Comparison of ENCODE assay signal across 2 cellular contexts in the genomic region with DNA sequence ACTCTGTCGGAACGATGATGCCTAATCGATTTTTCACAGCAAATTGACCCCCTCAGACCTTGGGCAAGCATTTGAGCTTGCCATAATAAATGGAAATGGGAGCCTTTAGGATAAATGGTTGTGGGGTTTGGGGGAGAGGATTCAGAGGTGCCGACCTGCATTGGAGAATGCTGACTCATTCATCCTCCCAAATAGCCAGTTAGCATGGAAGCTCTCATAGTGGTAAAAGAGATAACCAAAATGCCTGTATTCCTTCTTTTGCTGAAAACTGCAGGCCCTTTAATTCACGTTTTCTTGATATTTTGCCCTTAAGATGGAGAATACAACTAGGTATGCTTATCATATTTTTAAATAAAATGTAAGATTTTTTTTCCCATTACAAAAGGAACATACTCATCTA.
TF ChIP-seq lines count a peak whose summit lies in the region.

No MANE protein-coding gene starts in this region.

TF ChIP-seq in HCT116, 20 proteins besides CTCF, POLR2A, EP300 and RAD21 (continued from another document):
- TF ChIP-seq ZNF274 (IDR thresholded peaks at IDR 0.05; ENCODE audit: low read depth, low read length) (no peak), ZFX (IDR thresholded peaks at IDR 0.05) (no peak), ELF1 (IDR thresholded peaks at IDR 0.05; ENCODE audit: borderline replicate concordance, low read depth) (no peak), CBX3 (IDR thresholded peaks at IDR 0.05; ENCODE audit: low read depth) (no peak), EZH2phosphoT487 (IDR thresholded peaks at IDR 0.05; ENCODE audit: borderline replicate concordance) (no peak)
- TF ChIP-seq, protein P1, sequence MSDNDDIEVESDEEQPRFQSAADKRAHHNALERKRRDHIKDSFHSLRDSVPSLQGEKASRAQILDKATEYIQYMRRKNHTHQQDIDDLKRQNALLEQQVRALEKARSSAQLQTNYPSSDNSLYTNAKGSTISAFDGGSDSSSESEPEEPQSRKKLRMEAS (IDR thresholded peaks at IDR 0.05): no peak

TF ChIP-seq in H1, 55 proteins besides CTCF, POLR2A, EP300 and RAD21:
- TF ChIP-seq BACH1 (IDR thresholded peaks at IDR 0.05; ENCODE audit: low read length) (peak; percentile 60; the same call in 1 of the 2 replicates), MAFK (IDR thresholded peaks at IDR 0.05; ENCODE audit: low read depth, low read length) (peak; percentile 56)
- TF ChIP-seq, protein P2, sequence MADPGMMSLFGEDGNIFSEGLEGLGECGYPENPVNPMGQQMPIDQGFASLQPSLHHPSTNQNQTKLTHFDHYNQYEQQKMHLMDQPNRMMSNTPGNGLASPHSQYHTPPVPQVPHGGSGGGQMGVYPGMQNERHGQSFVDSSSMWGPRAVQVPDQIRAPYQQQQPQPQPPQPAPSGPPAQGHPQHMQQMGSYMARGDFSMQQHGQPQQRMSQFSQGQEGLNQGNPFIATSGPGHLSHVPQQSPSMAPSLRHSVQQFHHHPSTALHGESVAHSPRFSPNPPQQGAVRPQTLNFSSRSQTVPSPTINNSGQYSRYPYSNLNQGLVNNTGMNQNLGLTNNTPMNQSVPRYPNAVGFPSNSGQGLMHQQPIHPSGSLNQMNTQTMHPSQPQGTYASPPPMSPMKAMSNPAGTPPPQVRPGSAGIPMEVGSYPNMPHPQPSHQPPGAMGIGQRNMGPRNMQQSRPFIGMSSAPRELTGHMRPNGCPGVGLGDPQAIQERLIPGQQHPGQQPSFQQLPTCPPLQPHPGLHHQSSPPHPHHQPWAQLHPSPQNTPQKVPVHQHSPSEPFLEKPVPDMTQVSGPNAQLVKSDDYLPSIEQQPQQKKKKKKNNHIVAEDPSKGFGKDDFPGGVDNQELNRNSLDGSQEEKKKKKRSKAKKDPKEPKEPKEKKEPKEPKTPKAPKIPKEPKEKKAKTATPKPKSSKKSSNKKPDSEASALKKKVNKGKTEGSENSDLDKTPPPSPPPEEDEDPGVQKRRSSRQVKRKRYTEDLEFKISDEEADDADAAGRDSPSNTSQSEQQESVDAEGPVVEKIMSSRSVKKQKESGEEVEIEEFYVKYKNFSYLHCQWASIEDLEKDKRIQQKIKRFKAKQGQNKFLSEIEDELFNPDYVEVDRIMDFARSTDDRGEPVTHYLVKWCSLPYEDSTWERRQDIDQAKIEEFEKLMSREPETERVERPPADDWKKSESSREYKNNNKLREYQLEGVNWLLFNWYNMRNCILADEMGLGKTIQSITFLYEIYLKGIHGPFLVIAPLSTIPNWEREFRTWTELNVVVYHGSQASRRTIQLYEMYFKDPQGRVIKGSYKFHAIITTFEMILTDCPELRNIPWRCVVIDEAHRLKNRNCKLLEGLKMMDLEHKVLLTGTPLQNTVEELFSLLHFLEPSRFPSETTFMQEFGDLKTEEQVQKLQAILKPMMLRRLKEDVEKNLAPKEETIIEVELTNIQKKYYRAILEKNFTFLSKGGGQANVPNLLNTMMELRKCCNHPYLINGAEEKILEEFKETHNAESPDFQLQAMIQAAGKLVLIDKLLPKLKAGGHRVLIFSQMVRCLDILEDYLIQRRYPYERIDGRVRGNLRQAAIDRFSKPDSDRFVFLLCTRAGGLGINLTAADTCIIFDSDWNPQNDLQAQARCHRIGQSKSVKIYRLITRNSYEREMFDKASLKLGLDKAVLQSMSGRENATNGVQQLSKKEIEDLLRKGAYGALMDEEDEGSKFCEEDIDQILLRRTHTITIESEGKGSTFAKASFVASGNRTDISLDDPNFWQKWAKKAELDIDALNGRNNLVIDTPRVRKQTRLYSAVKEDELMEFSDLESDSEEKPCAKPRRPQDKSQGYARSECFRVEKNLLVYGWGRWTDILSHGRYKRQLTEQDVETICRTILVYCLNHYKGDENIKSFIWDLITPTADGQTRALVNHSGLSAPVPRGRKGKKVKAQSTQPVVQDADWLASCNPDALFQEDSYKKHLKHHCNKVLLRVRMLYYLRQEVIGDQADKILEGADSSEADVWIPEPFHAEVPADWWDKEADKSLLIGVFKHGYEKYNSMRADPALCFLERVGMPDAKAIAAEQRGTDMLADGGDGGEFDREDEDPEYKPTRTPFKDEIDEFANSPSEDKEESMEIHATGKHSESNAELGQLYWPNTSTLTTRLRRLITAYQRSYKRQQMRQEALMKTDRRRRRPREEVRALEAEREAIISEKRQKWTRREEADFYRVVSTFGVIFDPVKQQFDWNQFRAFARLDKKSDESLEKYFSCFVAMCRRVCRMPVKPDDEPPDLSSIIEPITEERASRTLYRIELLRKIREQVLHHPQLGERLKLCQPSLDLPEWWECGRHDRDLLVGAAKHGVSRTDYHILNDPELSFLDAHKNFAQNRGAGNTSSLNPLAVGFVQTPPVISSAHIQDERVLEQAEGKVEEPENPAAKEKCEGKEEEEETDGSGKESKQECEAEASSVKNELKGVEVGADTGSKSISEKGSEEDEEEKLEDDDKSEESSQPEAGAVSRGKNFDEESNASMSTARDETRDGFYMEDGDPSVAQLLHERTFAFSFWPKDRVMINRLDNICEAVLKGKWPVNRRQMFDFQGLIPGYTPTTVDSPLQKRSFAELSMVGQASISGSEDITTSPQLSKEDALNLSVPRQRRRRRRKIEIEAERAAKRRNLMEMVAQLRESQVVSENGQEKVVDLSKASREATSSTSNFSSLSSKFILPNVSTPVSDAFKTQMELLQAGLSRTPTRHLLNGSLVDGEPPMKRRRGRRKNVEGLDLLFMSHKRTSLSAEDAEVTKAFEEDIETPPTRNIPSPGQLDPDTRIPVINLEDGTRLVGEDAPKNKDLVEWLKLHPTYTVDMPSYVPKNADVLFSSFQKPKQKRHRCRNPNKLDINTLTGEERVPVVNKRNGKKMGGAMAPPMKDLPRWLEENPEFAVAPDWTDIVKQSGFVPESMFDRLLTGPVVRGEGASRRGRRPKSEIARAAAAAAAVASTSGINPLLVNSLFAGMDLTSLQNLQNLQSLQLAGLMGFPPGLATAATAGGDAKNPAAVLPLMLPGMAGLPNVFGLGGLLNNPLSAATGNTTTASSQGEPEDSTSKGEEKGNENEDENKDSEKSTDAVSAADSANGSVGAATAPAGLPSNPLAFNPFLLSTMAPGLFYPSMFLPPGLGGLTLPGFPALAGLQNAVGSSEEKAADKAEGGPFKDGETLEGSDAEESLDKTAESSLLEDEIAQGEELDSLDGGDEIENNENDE (IDR thresholded peaks at IDR 0.05; ENCODE audit: insufficient replicate concordance, low read length): no peak
